ENCODE assay signal across 1 cellular context in genomic region chr11:538431-539051, GRCh38.
TF ChIP-seq lines count a peak whose summit lies in the region.

No MANE protein-coding gene starts in this region.

TF ChIP-seq in HEK293, 187 proteins besides CTCF, POLR2A, EP300 and RAD21:
- TF ChIP-seq PRDM10 (tag by site-specific recombination; IDR thresholded peaks at IDR 0.05): no peak
- 0 out of 2 replicates have a peak, but pooled peaks have one; percentile 12 for TF ChIP-seq ZNF600 (tag by site-specific recombination; IDR thresholded peaks at IDR 0.05)
- TF ChIP-seq KLF10 (tag by site-specific recombination; IDR thresholded peaks at IDR 0.05): no peak
